ENCODE assay signal across 1 cellular context in genomic region chr7:99473315-99473596, GRCh38.
TF ChIP-seq lines count a peak whose summit lies in the region.

No MANE protein-coding gene starts in this region.

TF ChIP-seq in K562, 482 proteins besides CTCF, POLR2A, EP300 and RAD21 (continued from another document):
- TF ChIP-seq PRDM10 (IDR thresholded peaks at IDR 0.05; ENCODE audit: partially characterized antibody), result peak; percentile 11
- TF ChIP-seq ZNF347 (CRISPR knock-in tag; IDR thresholded peaks at IDR 0.05; ENCODE audit: low read depth), result no peak
- TF ChIP-seq TFAP4 (CRISPR knock-in tag; IDR thresholded peaks at IDR 0.05; ENCODE audit: borderline replicate concordance), result no peak; the same call in 1 of the 2 replicates
- peak; percentile 47 for TF ChIP-seq TBP (optimal IDR thresholded peaks at IDR 0.05; ENCODE audit: low read depth, low read length)
- no peak for TF ChIP-seq GATA2 (CRISPR knock-in tag; IDR thresholded peaks at IDR 0.05)
- no peak for TF ChIP-seq DDX20 (tag; IDR thresholded peaks at IDR 0.05; ENCODE audit: low read depth)
- TF ChIP-seq TCF15 (CRISPR knock-in tag; IDR thresholded peaks at IDR 0.05), result no peak
- TF ChIP-seq TOE1 (IDR thresholded peaks at IDR 0.05; ENCODE audit: borderline replicate concordance), result no peak
- no peak for TF ChIP-seq TOE1 (CRISPR knock-in tag; IDR thresholded peaks at IDR 0.05; ENCODE audit: borderline replicate concordance, low read depth)
- TF ChIP-seq SREBF2 (CRISPR knock-in tag; IDR thresholded peaks at IDR 0.05), result peak; percentile 8; the same call in 1 of the 2 replicates
- no peak for TF ChIP-seq NR0B1 (IDR thresholded peaks at IDR 0.05; ENCODE audit: partially characterized antibody)
- TF ChIP-seq ZNF778 (CRISPR knock-in tag; IDR thresholded peaks at IDR 0.05), result no peak
- peak; percentile 28 for TF ChIP-seq RBM25 (IDR thresholded peaks at IDR 0.05; ENCODE audit: low read depth, low read length, severe bottlenecking)
- peak; percentile 92 for TF ChIP-seq ELF1 (tag; IDR thresholded peaks at IDR 0.05)
- no peak for TF ChIP-seq TAF9B (IDR thresholded peaks at IDR 0.05; ENCODE audit: partially characterized antibody)
- TF ChIP-seq ELF2 (CRISPR knock-in tag; IDR thresholded peaks at IDR 0.05), result peak; percentile 83
- TF ChIP-seq ASH1L (IDR thresholded peaks at IDR 0.05; ENCODE audit: borderline replicate concordance, low read depth, partially characterized antibody), result peak; percentile 62
- no peak for TF ChIP-seq RFX7 (CRISPR knock-in tag; IDR thresholded peaks at IDR 0.05)
- peak; percentile 76 for TF ChIP-seq NFYB (IDR thresholded peaks at IDR 0.05; ENCODE audit: extremely low read depth, insufficient read length)
- TF ChIP-seq USF1 (CRISPR knock-in tag; IDR thresholded peaks at IDR 0.05), result peak; percentile 29; the same call in 1 of the 2 replicates
- no peak for TF ChIP-seq STAG1 (CRISPR knock-in tag; IDR thresholded peaks at IDR 0.05; ENCODE audit: borderline replicate concordance)
- TF ChIP-seq ZNF239 (CRISPR knock-in tag; IDR thresholded peaks at IDR 0.05), result no peak
- no peak for TF ChIP-seq ZNF79 (CRISPR knock-in tag; IDR thresholded peaks at IDR 0.05; ENCODE audit: low read depth)
- peak; percentile 100 for TF ChIP-seq SPI1 (IDR thresholded peaks at IDR 0.05; ENCODE audit: borderline replicate concordance, low read depth, low read length)
- no peak for TF ChIP-seq MAZ (CRISPR knock-in tag; conservative IDR thresholded peaks at IDR 0.05 in 1 of 2, IDR thresholded peaks at IDR 0.05 in 1 of 2)
- TF ChIP-seq MYC (IDR thresholded peaks at IDR 0.05; ENCODE audit: low read depth, low read length), result 0 out of 2 replicates have a peak, but pooled peaks have one; percentile 24
- no peak for TF ChIP-seq MYC (CRISPR knock-in tag; IDR thresholded peaks at IDR 0.05; ENCODE audit: borderline replicate concordance, low read depth)
- no peak for TF ChIP-seq ZNF232 (CRISPR knock-in tag; IDR thresholded peaks at IDR 0.05)
- peak; percentile 55 for TF ChIP-seq SAP30 (IDR thresholded peaks at IDR 0.05; ENCODE audit: borderline replicate concordance, insufficient read depth, low read depth, low read length, poor library complexity, severe bottlenecking)
- TF ChIP-seq MITF (IDR thresholded peaks at IDR 0.05), result no peak
- TF ChIP-seq TEAD1 (CRISPR knock-in tag; IDR thresholded peaks at IDR 0.05), result peak in 1 of 2 experiments; percentile 82; a peak in 2 of 4 replicates
- 0 out of 2 replicates have a peak, but pooled peaks have one; percentile 22 for TF ChIP-seq TEAD4 (IDR thresholded peaks at IDR 0.05; ENCODE audit: low read length)
- no peak for TF ChIP-seq TEAD4 (CRISPR knock-in tag; IDR thresholded peaks at IDR 0.05; ENCODE audit: borderline replicate concordance)
- TF ChIP-seq NR2C1 (IDR thresholded peaks at IDR 0.05), result no peak
- no peak for TF ChIP-seq NR2C1 (tag; IDR thresholded peaks at IDR 0.05)
- 0 out of 2 replicates have a peak, but pooled peaks have one; percentile 70 for TF ChIP-seq CHCHD3 (CRISPR knock-in tag; IDR thresholded peaks at IDR 0.05)
- no peak for TF ChIP-seq YBX1 (IDR thresholded peaks at IDR 0.05)
- no peak; the same call in 1 of the 2 replicates for TF ChIP-seq DPF2 (IDR thresholded peaks at IDR 0.05)
- TF ChIP-seq SMARCB1 (IDR thresholded peaks at IDR 0.05; ENCODE audit: insufficient read length, low read depth), result no peak
- TF ChIP-seq ARID4B (CRISPR knock-in tag; IDR thresholded peaks at IDR 0.05), result peak; percentile 77; the same call in 1 of the 2 replicates
- TF ChIP-seq ZNF274 (IDR thresholded peaks at IDR 0.05; ENCODE audit: borderline replicate concordance, low read depth, low read length), result no peak
- peak; percentile 20 for TF ChIP-seq FOS (IDR thresholded peaks at IDR 0.05; ENCODE audit: extremely low read depth, insufficient read length)
- TF ChIP-seq ZFPM2 (CRISPR knock-in tag; IDR thresholded peaks at IDR 0.05), result no peak
- no peak for TF ChIP-seq CC2D1A (IDR thresholded peaks at IDR 0.05)
- TF ChIP-seq E2F5 (CRISPR knock-in tag; IDR thresholded peaks at IDR 0.05), result no peak
- peak; percentile 59 to 91; a peak in 2 of 4 replicates for TF ChIP-seq SIN3A (IDR thresholded peaks at IDR 0.05; ENCODE audit: borderline replicate concordance in 2 of 2, control insufficient read depth in 1 of 2, low read depth in 2 of 2, low read length in 2 of 2)
- TF ChIP-seq ZNF699 (CRISPR knock-in tag; IDR thresholded peaks at IDR 0.05; ENCODE audit: insufficient replicate concordance), result no peak
- TF ChIP-seq ZNF507 (tag; conservative IDR thresholded peaks at IDR 0.05), result no peak
- peak in 1 of 2 experiments; percentile 92; a peak in 2 of 4 replicates for TF ChIP-seq SRF (CRISPR knock-in tag; IDR thresholded peaks at IDR 0.05)
- no peak for TF ChIP-seq RNF219 (CRISPR knock-in tag; IDR thresholded peaks at IDR 0.05)
